Comparison of ENCODE assay signal across 8 cellular contexts in genomic region chr17:39636927-39637736, GRCh38. TPM values are rescaled to one million over a fixed set of nuclear protein-coding genes. Genes with fewer than 3 reads are reported as not detected.
DNase-seq lines count a peak whose midpoint lies in the region; ATAC-seq and TF ChIP-seq lines count a peak whose summit lies in the region.

Gene STARD3 (plus strand): TSS chr17:39637144. CDS start chr17:39653532, 16,388 bp downstream.

- 0 out of 2 replicates have a peak, but pooled peaks have one; percentile 8 for TF ChIP-seq CTCF in VCaP (conservative IDR thresholded peaks at IDR 0.05)

- no peaks in the 10 kb centered on the region for H3K9me3 ChIP-seq in iPS-20b (ENCODE audit: insufficient read depth, low read depth, low read length)
- no peaks in the 10 kb centered on the region for H3K9me3 ChIP-seq in skeletal muscle tissue (ENCODE audit: control insufficient read depth in 3 of 3, low read length in 3 of 3)

- peak; percentile 68 to 86 for DNase-seq in NCI-H524 (lab: John Stamatoyannopoulos, UW)
- no peak for DNase-seq in NCI-H524 treated with DMSO at 0.1 percent for 48 hours (lab: John Stamatoyannopoulos, UW)
- DNase-seq in NCI-H2107 treated with DMSO at 0.1 percent for 48 hours (lab: John Stamatoyannopoulos, UW; ENCODE audit: unreplicated experiment) = peak; percentile 21
- DNase-seq in T47D (ENCODE audit: low read depth in 1 of 2, low spot score in 1 of 2) = peak; percentile 91 to 95

- H3K36me3 ChIP-seq in iPS-20b (ENCODE audit: insufficient read depth, low read depth, low read length) (no peaks in the 10 kb centered on the region), skeletal muscle tissue (ENCODE audit: control insufficient read depth in 3 of 3, insufficient read depth in 3 of 3, low read length in 3 of 3) (peaks cover 0 to 2% (median 2%) of the 10 kb centered on the region in 3 donors)

- H3K27me3 ChIP-seq in iPS-20b (ENCODE audit: insufficient read depth, low read length) (no peaks in the 10 kb centered on the region), skeletal muscle tissue (ENCODE audit: control insufficient read depth in 3 of 3, insufficient read depth in 3 of 3, low read length in 3 of 3) (peaks cover 0 to 6% (median 2%) of the 10 kb centered on the region in 3 donors)

- in situ Hi-C loops in T47D (cut with HindIII; ENCODE audit: low pct_unique_long_range_greater_than_20kb, low sequenced_read_pairs) = no loop called here

- ATAC-seq in HG03039 (IDR thresholded peaks at IDR 0.05; ENCODE audit: unreplicated experiment) = peak; percentile 55

- H3K27ac ChIP-seq in VCaP (peak within 1 kb of the TSS; percentile 86), iPS-20b (ENCODE audit: low read length) (no peak within 1 kb of the TSS), skeletal muscle tissue (ENCODE audit: low read depth, low read length) (peak within 1 kb of the TSS; percentile 93)

- H3K4me1 ChIP-seq in iPS-20b (ENCODE audit: insufficient read depth, low read length) = peaks cover 24% of the 10 kb centered on the region; the same call in 1 of the 2 replicates
- H3K4me1 ChIP-seq in skeletal muscle tissue (ENCODE audit: control insufficient read depth in 3 of 3, insufficient read depth in 3 of 3, low read length in 3 of 3) = peaks cover 34 to 74% (median 53%) of the 10 kb centered on the region in 3 donors

- H3K4me3 ChIP-seq in iPS-20b (ENCODE audit: low read length) (peak within 1 kb of the TSS; percentile 75), skeletal muscle tissue (ENCODE audit: low read length in 3 of 3) (peak within 1 kb of the TSS; percentile 89 to 95 (median 94))

- H3K9ac ChIP-seq in iPS-20b (ENCODE audit: low read depth, low read length) = peak within 1 kb of the TSS; percentile 70
- H3K9ac ChIP-seq in skeletal muscle tissue (ENCODE audit: low read depth in 1 of 3, low read length in 3 of 3) = peak within 1 kb of the TSS; percentile 95 to 97 (median 97)

RNA-seq across cellular contexts. Expression of gene STARD3, which starts in this region (rescaled TPM):
- 11.5 TPM for total RNA-seq in skeletal muscle tissue
